1 cellular context compared by ENCODE assay signal in genomic region chr3:13487403-13487802, GRCh38.
A peak's percentile ranks its signal among the peaks of the same experiment; 100 is the strongest.
TF ChIP-seq lines count a peak whose summit lies in the region.

No MANE protein-coding gene starts in this region.

TF ChIP-seq in HepG2, 621 proteins besides CTCF, POLR2A, EP300 and RAD21 (continues in another document):
- TF ChIP-seq MYC (CRISPR knock-in tag; IDR thresholded peaks at IDR 0.05; ENCODE audit: borderline replicate concordance) (peak; percentile 49; the same call in 1 of the 2 replicates), MATR3 (CRISPR knock-in tag; IDR thresholded peaks at IDR 0.05) (no peak), MIER2 (CRISPR knock-in tag; IDR thresholded peaks at IDR 0.05) (no peak), ZNF292 (CRISPR knock-in tag; IDR thresholded peaks at IDR 0.05; ENCODE audit: borderline replicate concordance, low read depth) (0 out of 2 replicates have a peak, but pooled peaks have one; percentile 48), TRIM24 (CRISPR knock-in tag; IDR thresholded peaks at IDR 0.05) (no peak), MED1 (CRISPR knock-in tag; IDR thresholded peaks at IDR 0.05) (0 out of 2 replicates have a peak, but pooled peaks have one; percentile 10), ZNF260 (CRISPR knock-in tag; IDR thresholded peaks at IDR 0.05; ENCODE audit: borderline replicate concordance, low read depth) (no peak), SAP130 (CRISPR knock-in tag; IDR thresholded peaks at IDR 0.05; ENCODE audit: low read depth) (peak; percentile 68), HNF4A (CRISPR knock-in tag; IDR thresholded peaks at IDR 0.05) (peak; percentile 38), PBX3 (CRISPR knock-in tag; IDR thresholded peaks at IDR 0.05; ENCODE audit: borderline replicate concordance) (no peak), AGO2 (optimal IDR thresholded peaks at IDR 0.05; ENCODE audit: low read depth, low read length) (no peak), IKZF5 (CRISPR knock-in tag; IDR thresholded peaks at IDR 0.05) (no peak), HNF1B (CRISPR knock-in tag; IDR thresholded peaks at IDR 0.05) (0 out of 2 replicates have a peak, but pooled peaks have one; percentile 16), ZNF772 (CRISPR knock-in tag; IDR thresholded peaks at IDR 0.05) (0 out of 2 replicates have a peak, but pooled peaks have one; percentile 38), SOX5 (CRISPR knock-in tag; IDR thresholded peaks at IDR 0.05; ENCODE audit: borderline replicate concordance) (no peak), MXD4 (CRISPR knock-in tag; IDR thresholded peaks at IDR 0.05) (peak; percentile 79), MYPOP (CRISPR knock-in tag; IDR thresholded peaks at IDR 0.05) (no peak), UBTF (CRISPR knock-in tag; IDR thresholded peaks at IDR 0.05) (peak; percentile 31; the same call in 1 of the 2 replicates), IRX3 (CRISPR knock-in tag; IDR thresholded peaks at IDR 0.05; ENCODE audit: borderline replicate concordance, low read depth) (no peak), LBX2 (CRISPR knock-in tag; IDR thresholded peaks at IDR 0.05; ENCODE audit: borderline replicate concordance) (no peak), ARNT (IDR thresholded peaks at IDR 0.05) (no peak), AHDC1 (CRISPR knock-in tag; IDR thresholded peaks at IDR 0.05; ENCODE audit: borderline replicate concordance) (0 out of 2 replicates have a peak, but pooled peaks have one; percentile 17), ZNF383 (CRISPR knock-in tag; IDR thresholded peaks at IDR 0.05; ENCODE audit: borderline replicate concordance) (no peak), ZNF225 (CRISPR knock-in tag; IDR thresholded peaks at IDR 0.05) (no peak), HIC2 (CRISPR knock-in tag; IDR thresholded peaks at IDR 0.05; ENCODE audit: low read depth) (peak; percentile 91), MAX (IDR thresholded peaks at IDR 0.05) (peak; percentile 79), HDAC1 (CRISPR knock-in tag; IDR thresholded peaks at IDR 0.05) (peak; percentile 68; the same call in 1 of the 2 replicates), KDM5A (IDR thresholded peaks at IDR 0.05; ENCODE audit: borderline replicate concordance, low read length) (no peak), GATAD2A (CRISPR knock-in tag; IDR thresholded peaks at IDR 0.05) (peak; percentile 30; the same call in 1 of the 2 replicates), LCORL (IDR thresholded peaks at IDR 0.05) (no peak), LCORL (CRISPR knock-in tag; IDR thresholded peaks at IDR 0.05) (peak; percentile 34; the same call in 1 of the 2 replicates), ZNF646 (CRISPR knock-in tag; IDR thresholded peaks at IDR 0.05) (no peak), ZNF337 (CRISPR knock-in tag; IDR thresholded peaks at IDR 0.05; ENCODE audit: borderline replicate concordance, low read depth) (no peak)
